25 cellular contexts compared by ENCODE assay signal in genomic region chr3:16795601-16796000, GRCh38.
"Had no signal": no experiment of that assay in that cellular context is flagged by ENCODE, and none has a peak within 500 bp of the region (broad histone marks: within the 10 kb centered on the region; RNA-seq: fewer than 3 reads in every experiment).

No MANE protein-coding gene starts in this region.

- H3K4me3 Mint-ChIP-seq: activated CD4-positive, alpha-beta T cell treated with anti-CD3 and anti-CD28 coated beads for 36 hours; activated naive CD8-positive, alpha-beta T cell; activated T-helper 1 cell treated with anti-CD3 and anti-CD28 coated beads, Interleukin-12 subunit alpha, Interleukin-12 subunit beta, Interleukin-2, Interleukin-4 antibody, amounts not matched to agents 30 ng/mL and 10 ng/mL and 1 ng/mL, durations not matched to agents 14 hours and 24 hours and 36 hours; immature natural killer cell; nephron; stimulated activated memory B cell treated with anti-CD40 and anti-IgM and Interleukin-4, amounts not matched to agents 10 μg/mL and 1 μg/mL and 100 μg/mL, for 72 hours; WTC11 had no signal

- DNase-seq: activated CD4-positive, alpha-beta T cell treated with anti-CD3 and anti-CD28 coated beads for 36 hours; activated CD4-positive, alpha-beta T cell treated with anti-CD3 and anti-CD28 coated beads, Interleukin-2, amount 50 U/mL, for 48 hours; amniotic stem cell; dermis blood vessel endothelial cell; effector memory CD4-positive, alpha-beta T cell; heart right ventricle; immature natural killer cell; kidney glomerular epithelial cell; left ventricle myocardium inferior; mammary epithelial cell; midbrain; posterior cingulate gyrus; sigmoid colon; spleen; stimulated activated CD4-positive, alpha-beta T cell treated with anti-CD3 and anti-CD28 coated beads, Interleukin-4, amount 100 ng/mL, for 4 hours; testis; upper lobe of left lung had no signal

- H3K27me3 ChIP-seq: esophagus muscularis mucosa, gastroesophageal sphincter, heart right ventricle, sigmoid colon, spleen, testis, upper lobe of left lung had no signal

- H3K4me3 ChIP-seq: esophagus muscularis mucosa, gastroesophageal sphincter, heart right ventricle, left ventricle myocardium inferior, sigmoid colon, spleen, testis, upper lobe of left lung had no signal

- H3K9me3 ChIP-seq: esophagus muscularis mucosa, gastroesophageal sphincter, spleen, testis, upper lobe of left lung had no signal

- H3K27me3 Mint-ChIP-seq: activated naive CD8-positive, alpha-beta T cell; stimulated activated memory B cell treated with anti-CD40 and anti-IgM and Interleukin-4, amounts not matched to agents 10 μg/mL and 1 μg/mL and 100 μg/mL, for 72 hours had no signal

- H3K9me3 Mint-ChIP-seq: immature natural killer cell; stimulated activated memory B cell treated with anti-CD40 and anti-IgM and Interleukin-4, amounts not matched to agents 10 μg/mL and 1 μg/mL and 100 μg/mL, for 72 hours had no signal

- H3K36me3 Mint-ChIP-seq: stimulated activated memory B cell treated with anti-CD40 and anti-IgM and Interleukin-4, amounts not matched to agents 10 μg/mL and 1 μg/mL and 100 μg/mL, for 72 hours had no signal

- H3K27ac Mint-ChIP-seq: activated naive CD8-positive, alpha-beta T cell; activated T-helper 1 cell treated with anti-CD3 and anti-CD28 coated beads, Interleukin-12 subunit alpha, Interleukin-12 subunit beta, Interleukin-2, Interleukin-4 antibody, amounts not matched to agents 30 ng/mL and 10 ng/mL and 1 ng/mL, durations not matched to agents 14 hours and 24 hours and 36 hours; immature natural killer cell; nephron; stimulated activated memory B cell treated with anti-CD40 and anti-IgM and Interleukin-4, amounts not matched to agents 10 μg/mL and 1 μg/mL and 100 μg/mL, for 72 hours; WTC11 had no signal

- H3K36me3 ChIP-seq: esophagus muscularis mucosa, gastroesophageal sphincter, heart right ventricle, left ventricle myocardium inferior, sigmoid colon, spleen, upper lobe of left lung had no signal

- ATAC-seq: activated CD4-positive, alpha-beta T cell treated with anti-CD3 and anti-CD28 coated beads for 36 hours; gastroesophageal sphincter; heart right ventricle; stimulated activated memory B cell treated with anti-CD40 and anti-IgM and Interleukin-4, amounts not matched to agents 10 μg/mL and 1 μg/mL and 100 μg/mL, for 72 hours; WTC11 had no signal

- FAIRE-seq: endothelial cell of umbilical vein had no signal
